ENCODE assay signal across 33 cellular contexts in genomic region chr5:35776757-35777156, GRCh38.
DNase-seq lines count a peak whose midpoint lies in the region; ATAC-seq and TF ChIP-seq lines count a peak whose summit lies in the region.
"Had no signal": no experiment of that assay in that cellular context is flagged by ENCODE, and none has a peak within 500 bp of the region (broad histone marks: within the 10 kb centered on the region; RNA-seq: fewer than 3 reads in every experiment).

No MANE protein-coding gene starts in this region.

- H3K27me3 ChIP-seq in IMR-90 (ENCODE audit: control insufficient read depth, insufficient read depth, low read length): no peaks in the 10 kb centered on the region
- H3K27me3 ChIP-seq: body of pancreas, sigmoid colon, SJSA1, thyroid gland, vagina had no signal

- peaks cover 7% of the 10 kb centered on the region for H3K9me1 ChIP-seq in IMR-90 (ENCODE audit: insufficient read depth, low read length)

- H4K20me1 ChIP-seq in IMR-90 (ENCODE audit: insufficient read depth, low read length): no peaks in the 10 kb centered on the region

- peak overlapping the region in 1 of 2 donors; percentile 15 for H3K4me3 Mint-ChIP-seq in activated T-cell treated with anti-CD3 and anti-CD28 coated beads, Interleukin-2, amount 50 U/mL, for 72 hours
- H3K4me3 Mint-ChIP-seq in effector memory CD8-positive, alpha-beta T cell: no peak overlapping the region
- H3K4me3 Mint-ChIP-seq: activated T-cell treated with anti-CD3 and anti-CD28 coated beads, Interleukin-2, amount 50 U/mL, for 4 hours; B cell had no signal

- dilution Hi-C loops in IMR-90 (cut with HindIII; ENCODE audit: low sequenced_read_pairs, unreplicated experiment): no loop called here

- no peaks in the 10 kb centered on the region for H3K36me3 ChIP-seq in IMR-90 (ENCODE audit: control insufficient read depth, insufficient read depth, low read length)
- H3K36me3 ChIP-seq: HAP-1, lower lobe of right lung, prostate gland, sigmoid colon, SJSA1, thyroid gland, vagina had no signal

- H3K27me3 Mint-ChIP-seq in activated T-cell treated with anti-CD3 and anti-CD28 coated beads, Interleukin-2, amount 50 U/mL, for 72 hours (ENCODE audit: low read depth): no peaks in the 10 kb centered on the region
- H3K27me3 Mint-ChIP-seq in effector memory CD8-positive, alpha-beta T cell: no peaks in the 10 kb centered on the region
- H3K27me3 Mint-ChIP-seq: B cell; central memory CD8-positive, alpha-beta T cell; naive thymus-derived CD4-positive, alpha-beta T cell had no signal

- H3K36me3 Mint-ChIP-seq in activated T-cell treated with anti-CD3 and anti-CD28 coated beads, Interleukin-2, amount 50 U/mL, for 72 hours (ENCODE audit: insufficient read depth in 2 of 2): peaks cover 3 to 4% of the 10 kb centered on the region in 2 donors
- H3K36me3 Mint-ChIP-seq in effector memory CD8-positive, alpha-beta T cell (ENCODE audit: insufficient read depth): no peaks in the 10 kb centered on the region

- H2BK5ac ChIP-seq in IMR-90 (ENCODE audit: low read depth, low read length, poor library complexity, severe bottlenecking): peak overlapping the region; percentile 66

- H3K18ac ChIP-seq in IMR-90 (ENCODE audit: low read depth, low read length): peak overlapping the region; percentile 63

- no peak overlapping the region for H3K56ac ChIP-seq in IMR-90 (ENCODE audit: extremely low read depth, insufficient read depth, low read length)

- peak overlapping the region; percentile 78 for H3K27ac Mint-ChIP-seq in activated T-cell treated with anti-CD3 and anti-CD28 coated beads, Interleukin-2, amount 50 U/mL, for 72 hours
- H3K27ac Mint-ChIP-seq in effector memory CD8-positive, alpha-beta T cell: peak overlapping the region; percentile 61 to 95
- H3K27ac Mint-ChIP-seq: B cell had no signal

- no peak overlapping the region for H3K4me3 ChIP-seq in IMR-90 (ENCODE audit: insufficient read depth, low read depth, low read length)
- H3K4me3 ChIP-seq: body of pancreas, HAP-1, lower lobe of right lung, prostate gland, sigmoid colon, SJSA1, thyroid gland, vagina had no signal

- H3K23ac ChIP-seq in IMR-90 (ENCODE audit: low read depth, low read length): no peak overlapping the region; the same call in 1 of the 2 replicates

- peak overlapping the region; percentile 53 for H3K27ac ChIP-seq in IMR-90 (ENCODE audit: insufficient read depth, low read length)
- H3K27ac ChIP-seq: body of pancreas, lower lobe of right lung, prostate gland, sigmoid colon, SJSA1, thyroid gland, vagina had no signal

- H3K4me2 ChIP-seq in IMR-90 (ENCODE audit: low read depth, low read length): 0 out of 2 replicates have a peak overlapping the region, but pooled peaks have one; percentile 8

- BruUV-seq in IMR-90 (replicated peaks; lab: Mats Ljungman, UMichigan): no TSS peak

- 0 out of 2 replicates have a peak overlapping the region, but pooled peaks have one; percentile 30 for H3K14ac ChIP-seq in IMR-90 (replicated peaks; ENCODE audit: low read depth, low read length)

- peak overlapping the region; percentile 10; the same call in 1 of the 3 replicates for H2BK15ac ChIP-seq in IMR-90 (ENCODE audit: low read depth, low read length)

- CTCF ChIA-PET in IMR-90 (lab: Yijun Ruan, JAX): interaction anchor here (0.9 to 3.1 kb wide), 6 partner anchors 13 to 149 kb away, joined by 3 to 8 read pairs (median 5); no protein-coding TSS in a partner anchor

- no peak overlapping the region for H2AFZ ChIP-seq in IMR-90 (replicated peaks; ENCODE audit: low read length, poor library complexity)

- H3K9ac ChIP-seq in IMR-90 (ENCODE audit: low read depth, low read length): no peak overlapping the region

- POLR2A ChIA-PET in IMR-90 (lab: Charles Lee; ENCODE audit: unreplicated experiment): no interaction called here

- peak overlapping the region; percentile 46 for H4K91ac ChIP-seq in IMR-90 (ENCODE audit: insufficient read depth, low read depth, low read length)

- peaks cover 82% of the 10 kb centered on the region for H3K4me1 Mint-ChIP-seq in activated T-cell treated with anti-CD3 and anti-CD28 coated beads, Interleukin-2, amount 50 U/mL, for 72 hours (ENCODE audit: low read depth)
- peaks cover 27 to 52% of the 10 kb centered on the region in 2 donors for H3K4me1 Mint-ChIP-seq in effector memory CD8-positive, alpha-beta T cell (ENCODE audit: low read depth in 2 of 2)
- H3K4me1 Mint-ChIP-seq: B cell had no signal

- TF ChIP-seq POLR2A in IMR-90 (IDR thresholded peaks at IDR 0.05; ENCODE audit: low read depth, low read length): no peak

- peak overlapping the region; percentile 65 for H4K5ac ChIP-seq in IMR-90 (ENCODE audit: low read depth, low read length)

- peak overlapping the region; percentile 44 to 49; a peak in 3 of 4 replicates for H4K8ac ChIP-seq in IMR-90 (ENCODE audit: low read depth in 2 of 2, low read length in 2 of 2)

- peak overlapping the region; percentile 82 for H2BK120ac ChIP-seq in IMR-90 (ENCODE audit: low read depth, low read length)

- no peak for ATAC-seq in activated T-cell treated with anti-CD3 and anti-CD28 coated beads, Interleukin-2, amount 50 U/mL, for 72 hours (replicated peaks in 1 of 2)
- ATAC-seq in IMR-90 (ENCODE audit: low read depth) (peak; percentile 3), HG03139 (IDR thresholded peaks at IDR 0.05; ENCODE audit: unreplicated experiment) (no peak), HG03280 (IDR thresholded peaks at IDR 0.05; ENCODE audit: unreplicated experiment) (no peak)
- no peak for ATAC-seq in effector memory CD8-positive, alpha-beta T cell (replicated peaks)
- ATAC-seq: body of pancreas, lower lobe of right lung had no signal

- DNase-seq in activated T-cell treated with anti-CD3 and anti-CD28 coated beads, Interleukin-2, amount 50 U/mL, for 72 hours: no peak
- DNase-seq in activated T-cell treated with anti-CD3 and anti-CD28 coated beads for 4 hours: no peak
- no peak for DNase-seq in IMR-90
- no peak for DNase-seq in effector memory CD8-positive, alpha-beta T cell
- peak; percentile 88 for DNase-seq in renal cortical epithelial cell (ENCODE audit: low read depth)
- no peak for DNase-seq in activated effector memory CD4-positive, alpha-beta T cell treated with anti-CD3 and anti-CD28 coated beads, Interleukin-2, amount 50 U/mL, for 16 hours
- DNase-seq: ACHN; activated CD8-positive, alpha-beta memory T cell treated with anti-CD3 and anti-CD28 coated beads for 24 hours; activated naive CD4-positive, alpha-beta T cell treated with Interleukin-2 at 50 U/mL for 16 hours; activated T-cell treated with anti-CD3 and anti-CD28 coated beads, Interleukin-2, amount 50 U/mL, for 4 hours; body of pancreas; dermis blood vessel endothelial cell; DMS153; foreskin melanocyte; Kasumi-1; lower lobe of right lung; naive thymus-derived CD4-positive, alpha-beta T cell; NCI-H146; NCI-H2107; NCI-H345; RPMI8226; sigmoid colon; stimulated activated CD4-positive, alpha-beta T cell treated with anti-CD3 and anti-CD28 coated beads, Interleukin-4, amount 100 ng/mL, for 24 hours; T-helper 1 cell; thyroid gland had no signal

- H2AK5ac ChIP-seq in IMR-90 (ENCODE audit: low read depth, low read length): 0 out of 2 replicates have a peak overlapping the region, but pooled peaks have one; percentile 2

- H3K4me1 ChIP-seq in IMR-90 (ENCODE audit: control insufficient read depth, insufficient read depth, low read length): peaks cover 20% of the 10 kb centered on the region
- H3K4me1 ChIP-seq: body of pancreas, prostate gland, sigmoid colon, SJSA1, thyroid gland had no signal

- TF ChIP-seq CTCF in IMR-90 (conservative IDR thresholded peaks at IDR 0.05; ENCODE audit: low read depth, low read length): no peak

- no peaks in the 10 kb centered on the region for H3K9me3 ChIP-seq in IMR-90 (ENCODE audit: control insufficient read depth, insufficient read depth, low read length)
- H3K9me3 ChIP-seq: body of pancreas, HAP-1, lower lobe of right lung, prostate gland, sigmoid colon, SJSA1, thyroid gland, vagina had no signal

- intact Hi-C loops in IMR-90 (cut with micrococcal nuclease): loop anchor here (1.0 to 2.0 kb wide), 2 partner anchors 82 to 150 kb away; no protein-coding TSS in a partner anchor

- H2BK20ac ChIP-seq in IMR-90 (ENCODE audit: low read depth, low read length): peak overlapping the region; percentile 28; the same call in 1 of the 2 replicates

- in situ Hi-C loops in IMR-90 (cut with MboI; ENCODE audit: low sequenced_read_pairs): loop anchor here (5.0 kb wide), 1 partner anchor 146 kb away; no protein-coding TSS in a partner anchor

- peaks cover 0 to 2% of the 10 kb centered on the region in 2 donors for H3K9me3 Mint-ChIP-seq in activated T-cell treated with anti-CD3 and anti-CD28 coated beads, Interleukin-2, amount 50 U/mL, for 72 hours
- H3K9me3 Mint-ChIP-seq in effector memory CD8-positive, alpha-beta T cell: no peaks in the 10 kb centered on the region
- H3K9me3 Mint-ChIP-seq: activated T-cell treated with anti-CD3 and anti-CD28 coated beads, Interleukin-2, amount 50 U/mL, for 4 hours; central memory CD8-positive, alpha-beta T cell; naive thymus-derived CD4-positive, alpha-beta T cell had no signal

- H3K4ac ChIP-seq in IMR-90 (ENCODE audit: low read depth, low read length): peak overlapping the region; percentile 59; the same call in 1 of the 2 replicates

- H3K79me1 ChIP-seq in IMR-90 (ENCODE audit: low read depth in 1 of 2, low read length in 2 of 2): no peaks in the 10 kb centered on the region

- H2AK9ac ChIP-seq in IMR-90 (replicated peaks; ENCODE audit: low read depth, low read length, poor library complexity): no peak overlapping the region

- no peak for TF ChIP-seq RAD21 in IMR-90 (IDR thresholded peaks at IDR 0.05; ENCODE audit: low read length)

TF ChIP-seq in IMR-90, 13 proteins besides CTCF, POLR2A, EP300 and RAD21 (continues in another document):
- no peak for TF ChIP-seq USF2 (IDR thresholded peaks at IDR 0.05; ENCODE audit: low read depth, low read length)
- TF ChIP-seq RCOR1 (IDR thresholded peaks at IDR 0.05; ENCODE audit: insufficient replicate concordance, low read length): no peak
- no peak for TF ChIP-seq MAZ (IDR thresholded peaks at IDR 0.05; ENCODE audit: borderline replicate concordance, low read depth, low read length)
- no peak for TF ChIP-seq MAFK (IDR thresholded peaks at IDR 0.05; ENCODE audit: low read depth, low read length)
- no peak for TF ChIP-seq CEBPB (IDR thresholded peaks at IDR 0.05; ENCODE audit: low read depth, low read length)
- TF ChIP-seq SMC3 (IDR thresholded peaks at IDR 0.05; ENCODE audit: low read depth, low read length): no peak
